14 cellular contexts compared by ENCODE assay signal in genomic region chr1:225280563-225280962, GRCh38.
A peak's percentile ranks its signal among the peaks of the same experiment; 100 is the strongest.
DNase-seq lines count a peak whose midpoint lies in the region; ATAC-seq and TF ChIP-seq lines count a peak whose summit lies in the region.
"Had no signal": no experiment of that assay in that cellular context is flagged by ENCODE, and none has a peak within 500 bp of the region (broad histone marks: within the 10 kb centered on the region; RNA-seq: fewer than 3 reads in every experiment).

No MANE protein-coding gene starts in this region.

- BruUV-seq in HCT116 (replicated peaks; lab: Mats Ljungman, UMichigan) = no TSS peak

- no peak for TF ChIP-seq RAD21 in HCT116 (IDR thresholded peaks at IDR 0.05; ENCODE audit: low read depth)

- no peaks in the 10 kb centered on the region for H3K36me3 ChIP-seq in HCT116 (ENCODE audit: control insufficient read depth in 1 of 2, insufficient read depth in 2 of 2, low read length in 2 of 2)
- H3K36me3 ChIP-seq: HAP-1 had no signal

- H3K27ac ChIP-seq in HCT116 (ENCODE audit: low read depth, low read length) = no peak overlapping the region
- H3K27ac ChIP-seq: HL-60 had no signal

- TF ChIP-seq CTCF in HCT116 (IDR thresholded peaks at IDR 0.05 in 2 of 3, conservative IDR thresholded peaks at IDR 0.05 in 1 of 3; ENCODE audit: borderline replicate concordance in 1 of 3, insufficient read depth in 1 of 3, low read depth in 2 of 3, low read length in 2 of 3) = no peak

- peaks cover 10% of the 10 kb centered on the region for H3K9me3 Mint-ChIP-seq in activated CD4-positive, alpha-beta T cell treated with anti-CD3 and anti-CD28 coated beads for 36 hours (ENCODE audit: low read depth)

- POLR2A ChIA-PET in HCT116 (lab: Charles Lee) = no interaction called here
- POLR2A ChIA-PET in activated CD4-positive, alpha-beta T cell treated with anti-CD3 and anti-CD28 coated beads for 36 hours (lab: Charles Lee) = no interaction called here

- peaks cover 15% of the 10 kb centered on the region for H3K27me3 Mint-ChIP-seq in activated CD4-positive, alpha-beta T cell treated with anti-CD3 and anti-CD28 coated beads for 36 hours

- H3K4me3 ChIP-seq in HCT116 (replicated peaks in 1 of 2; ENCODE audit: low read depth in 1 of 2, low read length in 2 of 2) = no peak overlapping the region
- H3K4me3 ChIP-seq: HAP-1 had no signal

- H2AFZ ChIP-seq in HCT116 (ENCODE audit: low read depth, low read length, poor library complexity, severe bottlenecking) = no peak overlapping the region

- H3K79me2 ChIP-seq in HCT116 (ENCODE audit: insufficient read depth, low read length) = no peaks in the 10 kb centered on the region

- no peaks in the 10 kb centered on the region for H3K4me1 Mint-ChIP-seq in activated CD4-positive, alpha-beta T cell treated with anti-CD3 and anti-CD28 coated beads for 36 hours
- H3K4me1 Mint-ChIP-seq: CD8-positive, alpha-beta memory T cell had no signal

- CTCF ChIA-PET in HCT116 (lab: Charles Lee) = no interaction called here
- CTCF ChIA-PET in activated CD4-positive, alpha-beta T cell treated with anti-CD3 and anti-CD28 coated beads for 36 hours (lab: Charles Lee) = no interaction called here

- no peaks in the 10 kb centered on the region for H3K4me1 ChIP-seq in HCT116 (ENCODE audit: control insufficient read depth in 1 of 2, insufficient read depth in 2 of 2, low read length in 2 of 2)
- H3K4me1 ChIP-seq: Caco-2, HAP-1 had no signal

- peaks cover 5% of the 10 kb centered on the region in 2 experiments; a peak in 2 of 4 replicates for H3K9me3 ChIP-seq in HCT116 (ENCODE audit: control insufficient read depth in 1 of 2, insufficient read depth in 1 of 2, low read depth in 1 of 2, low read length in 2 of 2)

- H3K4me2 ChIP-seq in HCT116 (ENCODE audit: low read length) = no peak overlapping the region

- RAD21 ChIA-PET in HCT116 (lab: Charles Lee; ENCODE audit: low non-redundant PET in 1 of 2, low total read pairs in 2 of 2, uncharacterized antibody in 2 of 2, unreplicated experiment in 2 of 2) = no interaction called here

- TF ChIP-seq POLR2A in HCT116 (IDR thresholded peaks at IDR 0.05; ENCODE audit: borderline replicate concordance, extremely low read depth, insufficient read depth, insufficient read length) = no peak

- H3K4me3 Mint-ChIP-seq in activated CD4-positive, alpha-beta T cell treated with anti-CD3 and anti-CD28 coated beads for 36 hours = no peak overlapping the region
- H3K4me3 Mint-ChIP-seq: CD8-positive, alpha-beta memory T cell had no signal

- H3K9me2 ChIP-seq in HCT116 (ENCODE audit: insufficient read depth) = no peaks in the 10 kb centered on the region

- ATAC-seq in HCT116 = no peak
- no peak for ATAC-seq in activated CD4-positive, alpha-beta T cell treated with anti-CD3 and anti-CD28 coated beads for 36 hours
- ATAC-seq in HG03175 (IDR thresholded peaks at IDR 0.05; ENCODE audit: unreplicated experiment) = no peak

- peaks cover 2% of the 10 kb centered on the region for H3K36me3 Mint-ChIP-seq in activated CD4-positive, alpha-beta T cell treated with anti-CD3 and anti-CD28 coated beads for 36 hours (ENCODE audit: low read depth)

- no peaks in the 10 kb centered on the region for H4K20me1 ChIP-seq in HCT116 (ENCODE audit: insufficient read depth)

- intact Hi-C loops in HCT116 (cut with micrococcal nuclease) = no loop called here
- intact Hi-C loops in activated CD4-positive, alpha-beta T cell treated with anti-CD3 and anti-CD28 coated beads for 36 hours (cut with DNase I, micrococcal nuclease) = no loop called here

- no peak overlapping the region for H3K27ac Mint-ChIP-seq in activated CD4-positive, alpha-beta T cell treated with anti-CD3 and anti-CD28 coated beads for 36 hours
- H3K27ac Mint-ChIP-seq: CD8-positive, alpha-beta memory T cell had no signal

- peak; percentile 5 for DNase-seq in ELR (ENCODE audit: low read depth)
- no peak for DNase-seq in HCT116 (ENCODE audit: low read depth, low spot score)
- DNase-seq in SW480 (ENCODE audit: low spot score) = peak; percentile 21
- DNase-seq in cerebellar cortex (ENCODE audit: low spot score) = peak; percentile 5
- DNase-seq in NCI-H2081 treated with DMSO at 0.1 percent for 48 hours (lab: John Stamatoyannopoulos, UW) = no peak
- DNase-seq in activated CD4-positive, alpha-beta T cell treated with anti-CD3 and anti-CD28 coated beads for 36 hours = no peak
- DNase-seq: Caco-2; CD8-positive, alpha-beta memory T cell; DMS79; GDM1; KBM-7 had no signal

- no peaks in the 10 kb centered on the region for H3K27me3 ChIP-seq in HCT116 (ENCODE audit: insufficient read depth, low read length)

- H3K9ac ChIP-seq in HCT116 (ENCODE audit: low read length) = no peak overlapping the region

TF ChIP-seq in HCT116, 20 proteins besides CTCF, POLR2A, EP300 and RAD21:
- TF ChIP-seq ZFX (IDR thresholded peaks at IDR 0.05) (no peak), POLR2AphosphoS5 (IDR thresholded peaks at IDR 0.05; ENCODE audit: low read depth, low read length) (no peak), CBX3 (IDR thresholded peaks at IDR 0.05; ENCODE audit: low read depth) (peak; percentile 54; the same call in 1 of the 2 replicates), TCF7L2 (IDR thresholded peaks at IDR 0.05; ENCODE audit: borderline replicate concordance, extremely low read depth, insufficient read depth, insufficient read length) (no peak), MAX (IDR thresholded peaks at IDR 0.05) (no peak)

Comparison
In these comparisons a context has a peak if more than half of its experiments do, and no peak if none do; other contexts are left out.
1. DNase-seq: peak in ELR (single experiment), SW480 (single experiment) and cerebellar cortex (single experiment); none in HCT116 (single experiment), NCI-H2081 treated with DMSO at 0.1 percent for 48 hours (single experiment) and activated CD4-positive, alpha-beta T cell treated with anti-CD3 and anti-CD28 coated beads for 36 hours (single experiment).